Comparison of ENCODE assay signal across 37 cellular contexts in the genomic region with DNA sequence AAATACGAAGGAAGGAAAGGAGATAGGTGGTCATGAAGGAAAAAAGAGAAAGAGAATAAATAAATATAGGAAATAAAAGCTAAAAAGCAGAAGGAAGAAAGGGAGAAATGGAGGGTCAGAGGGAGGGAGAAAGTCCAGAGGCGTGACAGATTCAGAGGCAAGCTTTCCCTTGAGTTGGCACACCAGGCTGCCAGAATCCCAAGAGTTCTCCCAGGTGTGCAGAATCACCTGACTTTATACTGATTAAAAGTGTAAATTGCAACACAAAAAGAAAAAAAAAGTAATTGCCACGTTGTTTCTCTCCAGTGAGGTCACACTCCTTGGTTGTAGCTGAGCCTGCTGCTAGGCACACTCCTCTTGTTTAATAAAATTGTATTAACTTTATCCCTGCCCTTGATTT.
DNase-seq lines count a peak whose midpoint lies in the region; ATAC-seq, FAIRE-seq and TF ChIP-seq lines count a peak whose summit lies in the region.
"Had no signal": no experiment of that assay in that cellular context is flagged by ENCODE, and none has a peak within 500 bp of the region (broad histone marks: within the 10 kb centered on the region; RNA-seq: fewer than 3 reads in every experiment).

No MANE protein-coding gene starts in this region.

- no peaks in the 10 kb centered on the region for H3K36me3 ChIP-seq in RWPE2 (ENCODE audit: low read depth)
- H3K36me3 ChIP-seq in body of pancreas (replicated peaks in 1 of 2; ENCODE audit: insufficient read depth in 1 of 2, low read depth in 2 of 2) = no peaks in the 10 kb centered on the region
- H3K36me3 ChIP-seq in pancreas = no peaks in the 10 kb centered on the region
- no peaks in the 10 kb centered on the region for H3K36me3 ChIP-seq in small intestine (ENCODE audit: control insufficient read depth in 2 of 2, insufficient read depth in 2 of 2, low read length in 2 of 2)
- H3K36me3 ChIP-seq: BE2C; BLaER1; BLaER1 treated with 17β-estradiol and CSF1 and Interleukin-3, amounts not matched to agents 10 nM and 100 nM had no signal

- DNase-seq in RWPE2 (ENCODE audit: low spot score) = no peak
- DNase-seq in body of pancreas = peak in 3 of 4 donors; percentile 20 to 54 (median 46)
- peak in 1 of 6 donors; percentile 10 for DNase-seq in pancreas
- DNase-seq in small intestine = peak; percentile 46
- DNase-seq in activated naive CD4-positive, alpha-beta T cell treated with anti-CD3 and anti-CD28 coated beads, Interleukin-2, amount 10 ng/mL, durations not matched to agents 7 days and 5 days = no peak
- DNase-seq in dermis blood vessel endothelial cell = no peak
- no peak for DNase-seq in NCI-H774 (lab: John Stamatoyannopoulos, UW)
- no peak for DNase-seq in HEK293T (ENCODE audit: extremely low spot score)
- DNase-seq: 8988T; ACHN; AML-193; BE2C; C1 segment of cervical spinal cord; Caco-2; Calu3; CD4-positive, alpha-beta memory T cell; CD4-positive, alpha-beta T cell; CD4-positive, CD25-positive, alpha-beta regulatory T cell; CD8-positive, alpha-beta memory T cell; CD8-positive, alpha-beta T cell; COR-L47; DMS 273 treated with DMSO at 0.1 percent for 48 hours; DMS153; DMS53; DMS79; DMS79 treated with DMSO at 0.1 percent for 48 hours; DND-41; EL had no signal

- H3K4me3 ChIP-seq in RWPE2 (ENCODE audit: severe bottlenecking) (no peak overlapping the region), body of pancreas (no peak overlapping the region), pancreas (no peak overlapping the region), small intestine (ENCODE audit: low read depth in 1 of 2, low read length in 2 of 2) (no peak overlapping the region)
- H3K4me3 ChIP-seq: A549; BLaER1; BLaER1 treated with 17β-estradiol and CSF1 and Interleukin-3, amounts not matched to agents 10 nM and 100 nM had no signal

- ATAC-seq in RWPE2 (ENCODE audit: low read depth) = no peak
- peak; percentile 45 for ATAC-seq in body of pancreas
- peak; percentile 64 to 76 (median 69) for ATAC-seq in pancreas
- ATAC-seq: A549; CD8-positive, alpha-beta T cell had no signal

- 17 to 36% methylated on average over 3 of the region's 3 CpGs for WGBS in body of pancreas, 2 donors
- 24 to 31% methylated on average over 3 of the region's 3 CpGs for WGBS in pancreas, 2 donors
- WGBS in small intestine, 3 donors = 8 to 53% (median 21%) methylated on average over 3 of the region's 3 CpGs

- no peak for TF ChIP-seq POLR2A in body of pancreas (IDR thresholded peaks at IDR 0.05)

- POLR2A ChIA-PET in HEK293T (lab: Yijun Ruan, JAX) = no interaction called here

- H3K9me3 Mint-ChIP-seq in activated naive CD4-positive, alpha-beta T cell treated with anti-CD3 and anti-CD28 coated beads, Interleukin-2, amount 10 ng/mL, durations not matched to agents 7 days and 5 days = no peaks in the 10 kb centered on the region
- H3K9me3 Mint-ChIP-seq: CD14-positive monocyte; CD4-positive, alpha-beta memory T cell; CD4-positive, alpha-beta T cell; CD8-positive, alpha-beta memory T cell; CD8-positive, alpha-beta T cell had no signal

- TF ChIP-seq CTCF in RWPE2 (IDR thresholded peaks at IDR 0.05; ENCODE audit: poor library complexity, severe bottlenecking) = no peak
- TF ChIP-seq CTCF in body of pancreas (IDR thresholded peaks at IDR 0.05) = no peak
- no peak for TF ChIP-seq CTCF in pancreas (IDR thresholded peaks at IDR 0.05)

- H3K27me3 ChIP-seq in RWPE2 (ENCODE audit: insufficient read depth, poor library complexity, severe bottlenecking) (no peaks in the 10 kb centered on the region), body of pancreas (no peaks in the 10 kb centered on the region), pancreas (no peaks in the 10 kb centered on the region), small intestine (ENCODE audit: control insufficient read depth in 2 of 2, insufficient read depth in 2 of 2, low read length in 2 of 2) (no peaks in the 10 kb centered on the region)
- H3K27me3 ChIP-seq: BE2C; BLaER1; BLaER1 treated with 17β-estradiol and CSF1 and Interleukin-3, amounts not matched to agents 10 nM and 100 nM had no signal

- intact Hi-C loops in body of pancreas (cut with DNase I) (no loop called here), pancreas (cut with DNase I) (no loop called here)

- H3K27ac ChIP-seq in RWPE2 (ENCODE audit: poor library complexity, severe bottlenecking) = peak overlapping the region; percentile 4
- no peak overlapping the region for H3K27ac ChIP-seq in body of pancreas
- H3K27ac ChIP-seq in pancreas = no peak overlapping the region
- H3K27ac ChIP-seq in small intestine (ENCODE audit: low read depth in 1 of 2, low read length in 1 of 2) = no peak overlapping the region
- H3K27ac ChIP-seq: 22Rv1; A549; BLaER1; BLaER1 treated with 17β-estradiol and CSF1 and Interleukin-3, amounts not matched to agents 10 nM and 100 nM; C4-2B had no signal

- no peak overlapping the region for H3K4me3 Mint-ChIP-seq in activated naive CD4-positive, alpha-beta T cell treated with anti-CD3 and anti-CD28 coated beads, Interleukin-2, amount 10 ng/mL, durations not matched to agents 7 days and 5 days
- H3K4me3 Mint-ChIP-seq: B cell; CD14-positive monocyte; CD4-positive, alpha-beta memory T cell; CD4-positive, alpha-beta T cell; CD4-positive, CD25-positive, alpha-beta regulatory T cell; CD8-positive, alpha-beta memory T cell; CD8-positive, alpha-beta T cell had no signal

- FAIRE-seq in pancreas (lab: Jason Lieb, UNC) (no peak), small intestine (lab: Jason Lieb, UNC) (no peak)
- FAIRE-seq: A204.1, A549, D721Med had no signal

- H3K9me3 ChIP-seq in RWPE2 (ENCODE audit: severe bottlenecking) = no peaks in the 10 kb centered on the region
- H3K9me3 ChIP-seq in body of pancreas = no peaks in the 10 kb centered on the region
- H3K9me3 ChIP-seq in pancreas = no peaks in the 10 kb centered on the region
- H3K9me3 ChIP-seq in small intestine (ENCODE audit: control insufficient read depth, low read depth) = no peaks in the 10 kb centered on the region
- H3K9me3 ChIP-seq: A549; BE2C; BLaER1; BLaER1 treated with 17β-estradiol and CSF1 and Interleukin-3, amounts not matched to agents 10 nM and 100 nM; Caco-2 had no signal

- H3K36me3 Mint-ChIP-seq in activated naive CD4-positive, alpha-beta T cell treated with anti-CD3 and anti-CD28 coated beads, Interleukin-2, amount 10 ng/mL, durations not matched to agents 7 days and 5 days = no peaks in the 10 kb centered on the region
- H3K36me3 Mint-ChIP-seq: CD14-positive monocyte; CD4-positive, alpha-beta memory T cell; CD4-positive, CD25-positive, alpha-beta regulatory T cell; CD8-positive, alpha-beta memory T cell; CD8-positive, alpha-beta T cell had no signal

- CTCF ChIA-PET in activated naive CD4-positive, alpha-beta T cell treated with anti-CD3 and anti-CD28 coated beads, Interleukin-2, amount 10 ng/mL, durations not matched to agents 7 days and 5 days (lab: Charles Lee) = no interaction called here
- CTCF ChIA-PET in HEK293T (lab: Yijun Ruan, JAX) = no interaction called here

- H3K4me1 Mint-ChIP-seq in activated naive CD4-positive, alpha-beta T cell treated with anti-CD3 and anti-CD28 coated beads, Interleukin-2, amount 10 ng/mL, durations not matched to agents 7 days and 5 days = no peaks in the 10 kb centered on the region
- H3K4me1 Mint-ChIP-seq: B cell; CD14-positive monocyte; CD4-positive, alpha-beta memory T cell; CD4-positive, CD25-positive, alpha-beta regulatory T cell; CD8-positive, alpha-beta memory T cell had no signal

- no peak overlapping the region for H3K27ac Mint-ChIP-seq in activated naive CD4-positive, alpha-beta T cell treated with anti-CD3 and anti-CD28 coated beads, Interleukin-2, amount 10 ng/mL, durations not matched to agents 7 days and 5 days
- H3K27ac Mint-ChIP-seq: B cell; CD14-positive monocyte; CD4-positive, alpha-beta memory T cell; CD4-positive, alpha-beta T cell; CD4-positive, CD25-positive, alpha-beta regulatory T cell; CD8-positive, alpha-beta memory T cell; CD8-positive, alpha-beta T cell had no signal

- H3K27me3 Mint-ChIP-seq in activated naive CD4-positive, alpha-beta T cell treated with anti-CD3 and anti-CD28 coated beads, Interleukin-2, amount 10 ng/mL, durations not matched to agents 7 days and 5 days = no peaks in the 10 kb centered on the region
- H3K27me3 Mint-ChIP-seq: CD4-positive, CD25-positive, alpha-beta regulatory T cell had no signal

- H3K4me1 ChIP-seq in RWPE2 (ENCODE audit: insufficient read depth, poor library complexity, severe bottlenecking) (peaks cover 11% of the 10 kb centered on the region), body of pancreas (peaks cover 8% of the 10 kb centered on the region), pancreas (peaks cover 0 to 5% (median 0%) of the 10 kb centered on the region in 3 donors), small intestine (ENCODE audit: control insufficient read depth in 2 of 2, insufficient read depth in 1 of 2, low read depth in 1 of 2, low read length in 1 of 2) (no peaks in the 10 kb centered on the region)
- H3K4me1 ChIP-seq: A549, BE2C, BLaER1, Caco-2 had no signal

TF ChIP-seq in HEK293T, 16 proteins besides CTCF, POLR2A, EP300 and RAD21:
- no peak for TF ChIP-seq PKNOX1 (IDR thresholded peaks at IDR 0.05)
- TF ChIP-seq ZNF384 (IDR thresholded peaks at IDR 0.05) = no peak
- no peak for TF ChIP-seq HDGF (IDR thresholded peaks at IDR 0.05; ENCODE audit: borderline replicate concordance)
- TF ChIP-seq FOXM1 (IDR thresholded peaks at IDR 0.05; ENCODE audit: borderline replicate concordance) = no peak
- no peak for TF ChIP-seq FOXA1 (IDR thresholded peaks at IDR 0.05)
- no peak for TF ChIP-seq ARNT (IDR thresholded peaks at IDR 0.05)
- TF ChIP-seq SP1 (IDR thresholded peaks at IDR 0.05) = no peak
- TF ChIP-seq ELF4 (IDR thresholded peaks at IDR 0.05) = no peak
- no peak for TF ChIP-seq L3MBTL2 (conservative IDR thresholded peaks at IDR 0.05)
- TF ChIP-seq FOXK2 (IDR thresholded peaks at IDR 0.05) = no peak
- TF ChIP-seq NFRKB (IDR thresholded peaks at IDR 0.05) = no peak
- no peak for TF ChIP-seq BHLHE40 (IDR thresholded peaks at IDR 0.05; ENCODE audit: borderline replicate concordance)
- TF ChIP-seq LEF1 (IDR thresholded peaks at IDR 0.05; ENCODE audit: borderline replicate concordance) = no peak
- TF ChIP-seq TARDBP (IDR thresholded peaks at IDR 0.05) = no peak
- TF ChIP-seq CTBP1 (IDR thresholded peaks at IDR 0.05; ENCODE audit: borderline replicate concordance) = no peak
- no peak for TF ChIP-seq SUZ12 (IDR thresholded peaks at IDR 0.05)

Comparison
In these comparisons a context has a peak if more than half of its experiments do, and no peak if none do; other contexts are left out.
1. DNase-seq: peak in body of pancreas (3 of 4) and small intestine (single experiment); none in RWPE2 (single experiment), activated naive CD4-positive, alpha-beta T cell treated with anti-CD3 and anti-CD28 coated beads, Interleukin-2, amount 10 ng/mL, durations not matched to agents 7 days and 5 days (single experiment), dermis blood vessel endothelial cell (single experiment), NCI-H774 (single experiment) and HEK293T (single experiment).